ENCODE assay signal across 21 cellular contexts in the genomic region with DNA sequence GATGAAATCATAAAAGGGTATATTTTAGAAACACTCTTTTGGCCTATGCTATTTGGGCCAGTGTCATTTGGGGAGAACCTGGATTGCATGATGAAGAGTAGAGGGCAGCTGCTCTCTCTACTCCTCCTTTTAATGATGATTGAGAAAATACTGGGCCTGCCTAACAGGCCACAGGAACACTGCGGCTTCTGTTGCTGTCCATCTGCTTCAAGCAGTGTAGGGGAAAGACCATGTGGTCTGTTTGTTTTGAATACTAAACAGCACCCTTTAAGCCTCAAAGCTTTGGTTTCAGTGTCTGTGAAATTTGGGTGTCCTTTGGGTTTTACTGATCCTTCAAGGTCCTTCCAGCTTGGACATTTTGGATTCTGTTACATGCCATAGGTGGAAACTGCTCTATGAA.
"Had no signal": no experiment of that assay in that cellular context is flagged by ENCODE, and none has a peak within 500 bp of the region (broad histone marks: within the 10 kb centered on the region; RNA-seq: fewer than 3 reads in every experiment).

No MANE protein-coding gene starts in this region.

- H3K4me3 ChIP-seq: esophagus muscularis mucosa, gastroesophageal sphincter, heart right ventricle, left lung, mucosa of descending colon, pancreas, thoracic aorta, upper lobe of left lung had no signal

- H3K9me3 ChIP-seq: esophagus muscularis mucosa, gastroesophageal sphincter, left lung, mucosa of descending colon, neutrophil, pancreas, thoracic aorta, upper lobe of left lung had no signal

- H3K27me3 ChIP-seq: esophagus muscularis mucosa, gastroesophageal sphincter, heart right ventricle, left lung, neutrophil, pancreas, upper lobe of left lung had no signal

- FAIRE-seq: endothelial cell of umbilical vein, pancreas had no signal

- H3K27ac ChIP-seq: esophagus muscularis mucosa, gastroesophageal sphincter, heart right ventricle, left lung, neutrophil, pancreas, thoracic aorta, upper lobe of left lung had no signal

- H3K36me3 ChIP-seq: esophagus muscularis mucosa, gastroesophageal sphincter, heart right ventricle, left lung, neutrophil, pancreas, thoracic aorta, upper lobe of left lung had no signal

- H3K4me1 ChIP-seq: esophagus muscularis mucosa, gastroesophageal sphincter, heart right ventricle, left lung, pancreas, upper lobe of left lung had no signal

- ATAC-seq: gastroesophageal sphincter; heart right ventricle; left lung; mucosa of descending colon; natural killer cell; pancreas; sciatic nerve; stimulated activated memory B cell treated with anti-CD40 and anti-IgM and Interleukin-4, amounts not matched to agents 10 μg/mL and 1 μg/mL and 100 μg/mL, for 72 hours; WTC11 had no signal

- DNase-seq: activated CD4-positive, alpha-beta memory T cell treated with anti-CD3 and anti-CD28 coated beads for 36 hours; activated CD4-positive, alpha-beta T cell treated with anti-CD3 and anti-CD28 coated beads for 4 hours; activated T-cell treated with anti-CD3 and anti-CD28 coated beads for 4 hours; amniotic stem cell; dermis blood vessel endothelial cell; effector memory CD4-positive, alpha-beta T cell; heart right ventricle; left lung; mucosa of descending colon; natural killer cell; pancreas; stimulated activated CD4-positive, alpha-beta T cell treated with anti-CD3 and anti-CD28 coated beads, Interleukin-4, amount 100 ng/mL, for 4 hours; upper lobe of left lung had no signal
